ENCODE assay signal across 11 cellular contexts in the genomic region with DNA sequence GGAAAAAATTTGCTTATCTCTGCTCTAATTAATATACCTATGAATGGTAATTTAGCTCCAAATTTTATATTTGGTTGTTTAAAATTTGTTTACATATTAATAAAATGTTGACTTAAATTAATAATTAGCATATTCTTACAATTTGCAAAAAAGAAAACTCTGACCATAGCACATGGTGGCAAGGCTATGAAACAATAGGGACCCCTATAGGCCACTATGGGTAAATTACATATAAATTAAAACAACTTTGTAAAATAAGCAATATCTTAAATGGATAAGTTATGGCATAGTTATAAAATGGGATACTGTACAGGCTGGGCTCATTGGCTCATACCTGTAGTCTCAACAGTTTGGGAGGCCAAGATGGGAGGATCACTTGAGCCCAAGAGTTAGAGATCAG.
A peak's percentile ranks its signal among the peaks of the same experiment; 100 is the strongest.
DNase-seq lines count a peak whose midpoint lies in the region; ATAC-seq, FAIRE-seq and TF ChIP-seq lines count a peak whose summit lies in the region.
"Had no signal": no experiment of that assay in that cellular context is flagged by ENCODE, and none has a peak within 500 bp of the region (broad histone marks: within the 10 kb centered on the region; RNA-seq: fewer than 3 reads in every experiment).

No MANE protein-coding gene starts in this region.

- H3K18ac ChIP-seq in H1 (ENCODE audit: extremely low read depth, low read length): no peak overlapping the region

- H3K4me1 Mint-ChIP-seq in Caco-2 (ENCODE audit: low read depth, unreplicated experiment): peaks cover 7% of the 10 kb centered on the region

- no peak overlapping the region for H3K4me2 ChIP-seq in H1 (ENCODE audit: insufficient read depth in 1 of 2, low read depth in 2 of 2, low read length in 2 of 2)

- no peak overlapping the region for H2BK20ac ChIP-seq in H1 (ENCODE audit: low read length)

- H2BK120ac ChIP-seq in H1 (replicated peaks; ENCODE audit: low read depth, low read length): no peak overlapping the region

- no peaks in the 10 kb centered on the region for H3K36me3 Mint-ChIP-seq in Caco-2 (ENCODE audit: insufficient read depth, unreplicated experiment)

- no peak overlapping the region for H3K23ac ChIP-seq in H1 (ENCODE audit: insufficient read length)

- H3K23me2 ChIP-seq in H1 (ENCODE audit: low read depth, low read length): no peaks in the 10 kb centered on the region; the same call in 1 of the 2 replicates

- H3K56ac ChIP-seq in H1 (replicated peaks; ENCODE audit: insufficient read length, low read depth, low read length): no peak overlapping the region

- intact Hi-C loops in psoas muscle (cut with DNase I): no loop called here
- intact Hi-C loops in Caco-2 (cut with micrococcal nuclease; ENCODE audit: unreplicated experiment): no loop called here

- no TSS peak for BruUV-seq in Caco-2 (replicated peaks; lab: Mats Ljungman, UMichigan)

- no peak overlapping the region for H4K91ac ChIP-seq in H1 (replicated peaks; ENCODE audit: insufficient read length, low read length)

- no peak overlapping the region for H4K8ac ChIP-seq in H1 (ENCODE audit: extremely low read depth, insufficient read depth, low read length)

- no peak overlapping the region for H3K9ac ChIP-seq in H1 (replicated peaks in 1 of 4; ENCODE audit: extremely low read depth in 1 of 4, low read depth in 3 of 4, low read length in 3 of 4)

- TF ChIP-seq CTCF in H1 (IDR thresholded peaks at IDR 0.05; ENCODE audit: control extremely low read depth in 1 of 3, insufficient read depth in 1 of 3, low read depth in 1 of 3, low read length in 3 of 3) (peak in 2 of 3 experiments; percentile 29 to 41; a peak in 2 of 4 replicates), psoas muscle (IDR thresholded peaks at IDR 0.05) (peak; percentile 4), Caco-2 (IDR thresholded peaks at IDR 0.05; ENCODE audit: insufficient read depth in 1 of 2, low read depth in 1 of 2, low read length in 1 of 2, severe bottlenecking in 1 of 2, unreplicated experiment in 1 of 2) (peak in 1 of 2 experiments; percentile 18)

- H3K79me2 ChIP-seq in H1 (ENCODE audit: control insufficient read depth in 1 of 2, insufficient read depth in 2 of 2, low read length in 2 of 2): no peaks in the 10 kb centered on the region

- H3K9me3 Mint-ChIP-seq in Caco-2 (ENCODE audit: unreplicated experiment): no peaks in the 10 kb centered on the region
- H3K9me3 Mint-ChIP-seq: central memory CD8-positive, alpha-beta T cell had no signal

- ATAC-seq in psoas muscle: no peak
- no peak for ATAC-seq in HG02981 (IDR thresholded peaks at IDR 0.05; ENCODE audit: unreplicated experiment)
- ATAC-seq in GM19467 (IDR thresholded peaks at IDR 0.05; ENCODE audit: unreplicated experiment): no peak

- TF ChIP-seq EP300 in H1 (IDR thresholded peaks at IDR 0.05; ENCODE audit: borderline replicate concordance in 1 of 2, low read depth in 2 of 2, low read length in 2 of 2): no peak

- H3K9me3 ChIP-seq in H1 (ENCODE audit: insufficient read depth in 2 of 2, low read depth in 1 of 2, low read length in 1 of 2): no peaks in the 10 kb centered on the region
- H3K9me3 ChIP-seq in psoas muscle: no peaks in the 10 kb centered on the region
- H3K9me3 ChIP-seq in Caco-2: 0 out of 2 replicates have a peak, but pooled peaks cover 4% of the 10 kb centered on the region

- H3K14ac ChIP-seq in H1 (ENCODE audit: insufficient read length): no peak overlapping the region

- no peak overlapping the region for H3K27ac Mint-ChIP-seq in Caco-2 (ENCODE audit: unreplicated experiment)

- no peak overlapping the region for H4K5ac ChIP-seq in H1 (ENCODE audit: insufficient read length, low read depth, low read length)

- FAIRE-seq in H1 (lab: Jason Lieb, UNC): no peak

- peak; percentile 54 to 71 for TF ChIP-seq RAD21 in H1 (IDR thresholded peaks at IDR 0.05 in 1 of 2, conservative IDR thresholded peaks at IDR 0.05 in 1 of 2; ENCODE audit: low read depth in 2 of 2, low read length in 2 of 2)

- DNase-seq in NCI-H82 (lab: John Stamatoyannopoulos, UW) (peak; percentile 6), NCI-H82 treated with DMSO at 0.1 percent for 48 hours (lab: John Stamatoyannopoulos, UW; ENCODE audit: unreplicated experiment) (no peak), NCI-H69 (lab: John Stamatoyannopoulos, UW) (peak; percentile 53), H1 (ENCODE audit: low read depth in 1 of 2, low spot score in 2 of 2) (no peak), psoas muscle (no peak), Caco-2 (no peak)
- DNase-seq: NCI-H187, nucleus accumbens had no signal

- H2AK5ac ChIP-seq in H1 (ENCODE audit: low read depth, low read length): no peak overlapping the region

- CTCF ChIA-PET in H1 (lab: Charles Lee; ENCODE audit: partially characterized antibody): interaction anchor here (0.6 to 2.9 kb wide), 51 partner anchors 9 to 1456 kb away, joined by 3 to 19 read pairs (median 4); no protein-coding TSS in a partner anchor
- CTCF ChIA-PET in Caco-2 (lab: Charles Lee): interaction anchor here (0.6 kb wide), 1 partner anchor 42 kb away, joined by 3 read pairs; no protein-coding TSS in a partner anchor

- H3K27me3 Mint-ChIP-seq in Caco-2 (ENCODE audit: insufficient read depth, unreplicated experiment): no peaks in the 10 kb centered on the region
- H3K27me3 Mint-ChIP-seq: central memory CD8-positive, alpha-beta T cell had no signal

- POLR2A ChIA-PET in H1 (lab: Charles Lee; ENCODE audit: partially characterized antibody) (interaction anchor here (0.6 to 0.7 kb wide), 3 partner anchors 86 to 315 kb away, joined by 3 read pairs; no protein-coding TSS in a partner anchor), Caco-2 (lab: Charles Lee) (no interaction called here)

- H3K4me3 ChIP-seq in H1 (ENCODE audit: extremely low read depth in 1 of 4, insufficient read depth in 2 of 4, low read depth in 3 of 4, low read length in 4 of 4) (no peak overlapping the region), psoas muscle (no peak overlapping the region), Caco-2 (ENCODE audit: low read depth, low read length) (no peak overlapping the region)

- H3K79me1 ChIP-seq in H1 (ENCODE audit: low read depth, low read length): no peaks in the 10 kb centered on the region

- H3K27me3 ChIP-seq in H1 (replicated peaks in 1 of 4; ENCODE audit: control insufficient read depth in 3 of 4, extremely low read depth in 1 of 4, insufficient read depth in 3 of 4, low read length in 3 of 4) (no peaks in the 10 kb centered on the region; a peak in 1 of 7 replicates), psoas muscle (ENCODE audit: insufficient read depth in 3 of 3, low read length in 2 of 3) (no peaks in the 10 kb centered on the region), Caco-2 (replicated peaks; ENCODE audit: control insufficient read depth, insufficient read depth, low read length) (no peaks in the 10 kb centered on the region)

- no peak overlapping the region for H2BK15ac ChIP-seq in H1 (ENCODE audit: low read length)

- no peak overlapping the region for H3K4ac ChIP-seq in H1 (replicated peaks; ENCODE audit: insufficient read length, low read depth, low read length)

- H3K36me3 ChIP-seq in H1 (ENCODE audit: control insufficient read depth in 2 of 4, insufficient read depth in 4 of 4, low read length in 3 of 4) (no peaks in the 10 kb centered on the region), psoas muscle (ENCODE audit: insufficient read depth in 1 of 2, low read depth in 1 of 2) (no peaks in the 10 kb centered on the region), Caco-2 (ENCODE audit: control insufficient read depth, insufficient read depth, low read length) (no peaks in the 10 kb centered on the region)

- no peak overlapping the region for H2BK12ac ChIP-seq in H1 (ENCODE audit: low read depth, low read length)

- H3K4me3 Mint-ChIP-seq in Caco-2 (ENCODE audit: unreplicated experiment): no peak overlapping the region
- H3K4me3 Mint-ChIP-seq: central memory CD8-positive, alpha-beta T cell had no signal

- H3K4me1 ChIP-seq in H1 (replicated peaks in 1 of 4; ENCODE audit: control insufficient read depth in 3 of 4, insufficient read depth in 4 of 4, low read length in 3 of 4) (peaks cover 0 to 6% (median 1%) of the 10 kb centered on the region in 4 experiments; a peak in 3 of 7 replicates), psoas muscle (peaks cover 5% of the 10 kb centered on the region), Caco-2 (peaks cover 7% of the 10 kb centered on the region; the same call in 1 of the 2 replicates)

- H2BK5ac ChIP-seq in H1 (ENCODE audit: low read depth, low read length): no peak overlapping the region

- H3K27ac ChIP-seq in H1 (ENCODE audit: low read depth, low read length): no peak overlapping the region
- H3K27ac ChIP-seq in psoas muscle: no peak overlapping the region

- H2AFZ ChIP-seq in H1 (ENCODE audit: low read length): no peak overlapping the region

- no peaks in the 10 kb centered on the region for H4K20me1 ChIP-seq in H1 (replicated peaks in 1 of 2; ENCODE audit: control insufficient read depth in 1 of 2, insufficient read depth in 2 of 2, low read length in 2 of 2)

- TF ChIP-seq POLR2A in H1 (IDR thresholded peaks at IDR 0.05; ENCODE audit: control extremely low read depth in 1 of 2, low read depth in 2 of 2, low read length in 2 of 2): no peak

TF ChIP-seq in H1, 55 proteins besides CTCF, POLR2A, EP300 and RAD21:
- TF ChIP-seq EZH2 (IDR thresholded peaks at IDR 0.05; ENCODE audit: low read depth, low read length, severe bottlenecking) (no peak), CHD1 (IDR thresholded peaks at IDR 0.05; ENCODE audit: low read depth, low read length) (no peak), ATF3 (IDR thresholded peaks at IDR 0.05; ENCODE audit: insufficient read depth, low read depth, low read length) (no peak), SP2 (IDR thresholded peaks at IDR 0.05; ENCODE audit: low read length) (no peak), SAP30 (IDR thresholded peaks at IDR 0.05; ENCODE audit: insufficient read depth, insufficient replicate concordance, low read length) (no peak), KDM5A (IDR thresholded peaks at IDR 0.05; ENCODE audit: low read length) (no peak), SIX5 (IDR thresholded peaks at IDR 0.05; ENCODE audit: low read depth, low read length) (no peak)
- TF ChIP-seq, protein P1, sequence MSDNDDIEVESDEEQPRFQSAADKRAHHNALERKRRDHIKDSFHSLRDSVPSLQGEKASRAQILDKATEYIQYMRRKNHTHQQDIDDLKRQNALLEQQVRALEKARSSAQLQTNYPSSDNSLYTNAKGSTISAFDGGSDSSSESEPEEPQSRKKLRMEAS (IDR thresholded peaks at IDR 0.05): no peak

Comparison
In these comparisons a context has a peak if more than half of its experiments do, and no peak if none do; other contexts are left out.
1. DNase-seq: peak in NCI-H82 (single experiment) and NCI-H69 (single experiment); none in NCI-H82 treated with DMSO at 0.1 percent for 48 hours (single experiment), H1 (0 of 2), psoas muscle (0 of 2) and Caco-2 (0 of 2).